Comparison of ENCODE assay signal across 8 cellular contexts in the genomic region with DNA sequence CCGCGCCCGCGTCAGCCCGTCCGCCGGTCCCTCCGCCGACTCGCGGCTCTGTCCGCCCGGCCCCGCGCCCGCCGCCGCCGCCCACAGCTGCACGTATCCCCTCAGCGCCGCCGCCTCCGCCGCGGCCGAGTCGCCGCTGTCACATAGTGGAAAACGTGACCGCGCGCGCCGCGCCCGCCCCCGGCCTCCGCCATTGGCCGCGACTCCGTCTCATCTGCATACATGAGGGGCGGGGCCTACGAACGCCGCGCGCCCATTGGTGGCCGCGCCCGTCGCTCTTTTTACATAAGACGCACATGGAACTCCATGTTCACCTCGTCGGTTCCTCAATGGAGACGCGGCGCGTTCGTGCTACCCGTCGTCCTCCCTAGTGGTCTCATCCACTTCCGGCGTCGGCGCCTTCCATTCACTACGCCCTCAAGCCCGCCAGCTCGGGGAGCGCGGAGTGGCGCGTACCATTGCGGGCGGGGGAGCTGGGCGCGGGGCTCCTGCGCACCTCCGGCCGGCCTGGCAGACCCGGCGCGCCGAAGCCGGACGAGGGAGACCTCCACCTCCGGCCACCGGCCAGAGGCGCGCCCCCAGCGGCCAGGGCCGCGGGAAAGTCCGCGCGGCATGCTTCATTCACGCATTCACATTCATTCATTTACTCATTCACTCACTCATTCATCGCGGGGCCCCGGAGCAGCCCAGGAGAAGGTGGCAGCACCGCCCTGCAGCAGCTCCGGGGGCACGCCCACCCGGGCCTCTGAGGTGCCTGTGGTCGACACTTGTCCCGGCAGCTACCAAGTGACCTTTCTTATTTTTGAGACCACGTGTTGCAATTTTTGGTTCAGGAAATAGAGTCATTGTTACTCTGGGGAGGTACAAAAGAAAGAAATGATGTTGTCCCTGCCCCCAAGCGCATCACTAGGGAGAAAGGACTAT. TPM values are rescaled to one million over a fixed set of nuclear protein-coding genes. Genes with fewer than 3 reads are reported as not detected.
DNase-seq lines count a peak whose midpoint lies in the region; ATAC-seq and TF ChIP-seq lines count a peak whose summit lies in the region.

No MANE protein-coding gene starts in this region.

- dilution Hi-C loops in mammary epithelial cell (cut with HindIII; ENCODE audit: low sequenced_read_pairs) = no loop called here

- peaks cover 35% of the 10 kb centered on the region for H3K79me2 ChIP-seq in mammary epithelial cell (ENCODE audit: insufficient read depth, low read length)

- H3K4me3 ChIP-seq in AG04449 (ENCODE audit: low read depth, low read length) (peak overlapping the region; percentile 83), mammary epithelial cell (replicated peaks in 1 of 3; ENCODE audit: insufficient read depth in 1 of 3, low read depth in 2 of 3, low read length in 3 of 3) (peak overlapping the region; percentile 39 to 80 (median 78))

- H3K4me1 ChIP-seq in mammary epithelial cell (ENCODE audit: insufficient read depth, low read length) = peaks cover 55% of the 10 kb centered on the region

- no peaks in the 10 kb centered on the region for H3K36me3 ChIP-seq in mammary epithelial cell (ENCODE audit: insufficient read depth, low read length)

- H3K9ac ChIP-seq in mammary epithelial cell (ENCODE audit: insufficient read depth, low read length) = peak overlapping the region; percentile 98

- TF ChIP-seq CTCF in AG04449 (IDR thresholded peaks at IDR 0.05; ENCODE audit: insufficient read depth, low read length, missing control alignments) = peak; percentile 43
- peak; percentile 58 for TF ChIP-seq CTCF in VCaP (conservative IDR thresholded peaks at IDR 0.05)
- peak in 1 of 2 donors; percentile 15 for TF ChIP-seq CTCF in mammary epithelial cell (conservative IDR thresholded peaks at IDR 0.05 in 1 of 2, IDR thresholded peaks at IDR 0.05 in 1 of 2; ENCODE audit: extremely low read depth in 1 of 2, insufficient read depth in 1 of 2, low read depth in 1 of 2, low read length in 2 of 2)

- TSS peak; percentile 15 for BruUV-seq in mammary epithelial cell (replicated peaks; lab: Mats Ljungman, UMichigan)

- peak; percentile 88 for DNase-seq in AG04449 (ENCODE audit: low read depth, low spot score)
- DNase-seq in NCI-H2171 treated with DMSO at 0.1 percent for 48 hours (lab: John Stamatoyannopoulos, UW) = peak; percentile 90
- peak; percentile 98 for DNase-seq in mammary epithelial cell
- peak; percentile 91 for DNase-seq in iPS-NIHi7 (ENCODE audit: extremely low spot score)
- DNase-seq in smooth muscle cell of the brain vasculature (ENCODE audit: low read depth, low spot score) = peak; percentile 95

- H2AFZ ChIP-seq in mammary epithelial cell (ENCODE audit: low read depth, low read length) = peak overlapping the region; percentile 58

- POLR2A ChIA-PET in AG04449 (lab: Yijun Ruan, JAX) = no interaction called here

- peak; percentile 91 for ATAC-seq in GM18868 (IDR thresholded peaks at IDR 0.05; ENCODE audit: unreplicated experiment)
- peak; percentile 89 for ATAC-seq in HG03108 (IDR thresholded peaks at IDR 0.05; ENCODE audit: unreplicated experiment)

- in situ Hi-C loops in mammary epithelial cell (cut with MboI; ENCODE audit: low sequenced_read_pairs in 2 of 2) = loop anchor here in 1 of 2 donors (10.0 kb wide), 1 partner anchor 146 kb away; no protein-coding TSS in a partner anchor

- no peaks in the 10 kb centered on the region for H4K20me1 ChIP-seq in mammary epithelial cell (ENCODE audit: insufficient read depth, low read length)

- WGBS in mammary epithelial cell (ENCODE audit: low coverage, missing lambda C conversion rate) = 5% methylated on average over 14 of the region's 108 CpGs

- H3K9me3 ChIP-seq in mammary epithelial cell (replicated peaks; ENCODE audit: insufficient read depth, low read length) = no peaks in the 10 kb centered on the region

- peak overlapping the region; percentile 97 for H3K4me2 ChIP-seq in mammary epithelial cell (ENCODE audit: insufficient read depth, low read depth, low read length)

- H3K27ac ChIP-seq in VCaP (peak overlapping the region; percentile 96), mammary epithelial cell (ENCODE audit: insufficient read depth, low read depth, low read length) (peak overlapping the region; percentile 99)

- no peaks in the 10 kb centered on the region for H3K27me3 ChIP-seq in mammary epithelial cell (ENCODE audit: insufficient read depth, low read length)

- CTCF ChIA-PET in AG04449 (lab: Yijun Ruan, JAX) (interaction anchor here (0.6 to 1.6 kb wide), 7 partner anchors 9 to 33 kb away, joined by 3 to 6 read pairs (median 3); no protein-coding TSS in a partner anchor), mammary epithelial cell (lab: Charles Lee; ENCODE audit: low non-redundant PET) (no interaction called here)

- intact Hi-C loops in mammary epithelial cell (cut with micrococcal nuclease) = loop anchor here (5.0 kb wide), 2 partner anchors 148 to 597 kb away; no protein-coding TSS in a partner anchor

RNA-seq across cellular contexts. Expression of gene PER2, which starts 0.5 kb away (rescaled TPM):
- total RNA-seq in mammary epithelial cell = 1 to 10 TPM; 6.3 to 7.8 TPM
- polyA plus RNA-seq in mammary epithelial cell = 2.1 TPM
- polyA minus RNA-seq in mammary epithelial cell = 11.2 TPM

RNA-seq across cellular contexts. Expression of gene TRAF3IP1, which starts 31.4 kb away (rescaled TPM):
- 10 to 100 TPM in 1 of 2 donors, 1 to 10 TPM in 1; 7.0 to 18.1 TPM for total RNA-seq in mammary epithelial cell
- 4.9 TPM for polyA plus RNA-seq in mammary epithelial cell
- polyA minus RNA-seq in mammary epithelial cell = 8.7 TPM

RNA-seq across cellular contexts. Expression of gene HES6, which starts 49.1 kb away (rescaled TPM):
- 1 to 10 TPM; 1.2 to 5.0 TPM for total RNA-seq in mammary epithelial cell
- 2.1 TPM for polyA plus RNA-seq in mammary epithelial cell
- not detected for polyA minus RNA-seq in mammary epithelial cell

Comparison
In these comparisons a context has a peak if more than half of its experiments do, and no peak if none do; other contexts are left out.
1. Peak in every context shown above with its lines: DNase-seq, ATAC-seq, H3K4me3 ChIP-seq and H3K27ac ChIP-seq.